ENCODE assay signal across 1 cellular context in genomic region chr20:10047427-10047826, GRCh38.
TF ChIP-seq lines count a peak whose summit lies in the region.

No MANE protein-coding gene starts in this region.

TF ChIP-seq in endothelial cell of umbilical vein, 7 proteins besides CTCF, POLR2A, EP300 and RAD21 (continued from another document):
- TF ChIP-seq MAX (IDR thresholded peaks at IDR 0.05; ENCODE audit: insufficient read depth, insufficient read length) = no peak
